In genomic region chr3:112004664-112005063, GRCh38 we compare ENCODE assay signal across 1 cellular context.
TF ChIP-seq lines count a peak whose summit lies in the region.

No MANE protein-coding gene starts in this region.

TF ChIP-seq in K562, 482 proteins besides CTCF, POLR2A, EP300 and RAD21:
- peak; percentile 31; the same call in 1 of the 2 replicates for TF ChIP-seq NR2C1 (IDR thresholded peaks at IDR 0.05)
- no peak for TF ChIP-seq NR2C1 (tag; IDR thresholded peaks at IDR 0.05)
- no peak for TF ChIP-seq MXI1 (IDR thresholded peaks at IDR 0.05; ENCODE audit: low read depth, low read length)
- no peak for TF ChIP-seq ZNF655 (CRISPR knock-in tag; IDR thresholded peaks at IDR 0.05)
- no peak for TF ChIP-seq NCOA1 (IDR thresholded peaks at IDR 0.05; ENCODE audit: low read depth)
- no peak for TF ChIP-seq SMAD1 (IDR thresholded peaks at IDR 0.05; ENCODE audit: low read depth, low read length, partially characterized antibody)
- no peak for TF ChIP-seq SRSF1 (IDR thresholded peaks at IDR 0.05; ENCODE audit: low read depth, low read length)
- TF ChIP-seq ZNF444 (CRISPR knock-in tag; IDR thresholded peaks at IDR 0.05): no peak
- no peak for TF ChIP-seq ETV5 (CRISPR knock-in tag; IDR thresholded peaks at IDR 0.05; ENCODE audit: low read depth)
- no peak for TF ChIP-seq SNRNP70 (optimal IDR thresholded peaks at IDR 0.05; ENCODE audit: low read depth, low read length)
- TF ChIP-seq GABPB2 (CRISPR knock-in tag; conservative IDR thresholded peaks at IDR 0.05): no peak
- TF ChIP-seq STAT5B (CRISPR knock-in tag; IDR thresholded peaks at IDR 0.05): no peak
- no peak for TF ChIP-seq ZNF239 (CRISPR knock-in tag; IDR thresholded peaks at IDR 0.05)
- no peak for TF ChIP-seq HNRNPUL1 (IDR thresholded peaks at IDR 0.05; ENCODE audit: low read length)
- no peak for TF ChIP-seq ZNF707 (CRISPR knock-in tag; conservative IDR thresholded peaks at IDR 0.05)
- peak; percentile 69 for TF ChIP-seq EGR1 (conservative IDR thresholded peaks at IDR 0.05)
